ENCODE assay signal across 22 cellular contexts in genomic region chr6:133227344-133227743, GRCh38.
"Had no signal": no experiment of that assay in that cellular context is flagged by ENCODE, and none has a peak within 500 bp of the region (broad histone marks: within the 10 kb centered on the region; RNA-seq: fewer than 3 reads in every experiment).

No MANE protein-coding gene starts in this region.

- DNase-seq: effector CD8-positive, alpha-beta T cell; endodermal cell; foreskin fibroblast; heart left ventricle; left cardiac atrium; left lung; mesendoderm; midbrain; naive thymus-derived CD4-positive, alpha-beta T cell; right lobe of liver; small intestine; stimulated activated CD4-positive, alpha-beta T cell treated with anti-CD3 and anti-CD28 coated beads, Interleukin-15, amount 100 ng/mL, for 24 hours; stimulated activated CD4-positive, alpha-beta T cell treated with anti-CD3 and anti-CD28 coated beads, Interleukin-2, amount 100 ng/mL, for 48 hours; stimulated activated naive B cell treated with anti-CD40 and anti-IgM and Interleukin-4, amounts not matched to agents 10 μg/mL and 1 μg/mL and 100 μg/mL, for 72 hours; upper lobe of left lung had no signal

- H3K4me3 ChIP-seq: gastroesophageal sphincter, heart left ventricle, hepatocyte, left lung, neural progenitor cell, right lobe of liver, thoracic aorta, tibial nerve, upper lobe of left lung had no signal

- H3K9me3 ChIP-seq: gastroesophageal sphincter, heart left ventricle, left lung, right lobe of liver, thoracic aorta, tibial nerve, upper lobe of left lung had no signal

- H3K36me3 ChIP-seq: gastroesophageal sphincter, heart left ventricle, left lung, neural progenitor cell, right lobe of liver, thoracic aorta, tibial nerve, upper lobe of left lung had no signal

- H3K4me1 ChIP-seq: gastroesophageal sphincter, heart left ventricle, left lung, neural progenitor cell, parathyroid adenoma, tibial nerve, upper lobe of left lung had no signal

- H3K27ac ChIP-seq: epithelial cell of prostate, gastroesophageal sphincter, heart left ventricle, hepatocyte, left lung, neural progenitor cell, parathyroid adenoma, right lobe of liver, thoracic aorta, tibial nerve, upper lobe of left lung had no signal
